2 cellular contexts compared by ENCODE assay signal in genomic region chr6:13287104-13287503, GRCh38.
TF ChIP-seq lines count a peak whose summit lies in the region.

No MANE protein-coding gene starts in this region.

TF ChIP-seq in GM12878, 131 proteins besides CTCF, POLR2A, EP300 and RAD21:
- TF ChIP-seq RELA (IDR thresholded peaks at IDR 0.05; ENCODE audit: borderline replicate concordance, partially characterized antibody) (no peak), HSF1 (IDR thresholded peaks at IDR 0.05; ENCODE audit: low read depth, low read length) (no peak)

TF ChIP-seq in HepG2, 621 proteins besides CTCF, POLR2A, EP300 and RAD21:
- TF ChIP-seq STAT6 (CRISPR knock-in tag; IDR thresholded peaks at IDR 0.05; ENCODE audit: borderline replicate concordance) (no peak), ZNF280D (CRISPR knock-in tag; IDR thresholded peaks at IDR 0.05) (peak; percentile 74; the same call in 1 of the 2 replicates), NCOA5 (CRISPR knock-in tag; IDR thresholded peaks at IDR 0.05) (no peak), RCOR2 (CRISPR knock-in tag; IDR thresholded peaks at IDR 0.05) (no peak), SKI (IDR thresholded peaks at IDR 0.05; ENCODE audit: partially characterized antibody) (no peak), ZNF746 (CRISPR knock-in tag; IDR thresholded peaks at IDR 0.05) (no peak), NR3C1 (CRISPR knock-in tag; IDR thresholded peaks at IDR 0.05) (no peak)
